In the genomic region with DNA sequence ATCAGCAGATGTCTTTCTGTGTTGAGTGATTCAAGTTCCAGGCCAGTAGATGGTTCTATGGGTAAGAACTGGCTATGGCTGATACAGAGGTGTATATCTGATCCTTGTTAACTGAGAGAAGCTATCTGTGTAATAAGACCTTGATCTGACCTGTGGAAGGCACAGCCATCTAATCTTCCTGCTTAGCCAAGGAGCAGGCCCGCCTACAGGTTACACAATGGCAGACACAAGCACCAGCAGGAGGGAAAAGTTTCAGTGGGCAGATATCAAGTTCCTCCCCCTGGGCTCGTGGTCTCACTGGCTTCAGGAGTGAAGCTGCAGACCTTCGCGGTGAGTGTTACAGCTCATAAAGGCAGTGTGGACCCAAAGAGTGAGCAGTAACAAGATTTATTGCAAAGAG, we compare ENCODE assay signal across 1 cellular context. TPM values are rescaled to one million over a fixed set of nuclear protein-coding genes. Genes with fewer than 3 reads are reported as not detected.
"Had no signal": no experiment of that assay in that cellular context is flagged by ENCODE, and none has a peak within 500 bp of the region (broad histone marks: within the 10 kb centered on the region; RNA-seq: fewer than 3 reads in every experiment).

No MANE protein-coding gene starts in this region.

RNA-seq across cellular contexts. Expression of a gene that starts 27.9 kb away (rescaled TPM):
- total RNA-seq: natural killer cell had no signal
